ENCODE assay signal across 1 cellular context in genomic region chr1:227447531-227447990, GRCh38.
TF ChIP-seq lines count a peak whose summit lies in the region.

No MANE protein-coding gene starts in this region.

TF ChIP-seq in HepG2, 621 proteins besides CTCF, POLR2A, EP300 and RAD21 (continued from another document):
- TF ChIP-seq ZNF552 (CRISPR knock-in tag; IDR thresholded peaks at IDR 0.05; ENCODE audit: borderline replicate concordance): no peak
